Comparison of ENCODE assay signal across 8 cellular contexts in genomic region chr5:18394154-18394804, GRCh38.
DNase-seq lines count a peak whose midpoint lies in the region; ATAC-seq and TF ChIP-seq lines count a peak whose summit lies in the region.

No MANE protein-coding gene starts in this region.

- no peaks in the 10 kb centered on the region for H3K27me3 ChIP-seq in right atrium auricular region

- no peaks in the 10 kb centered on the region for H3K4me1 Mint-ChIP-seq in activated naive CD4-positive, alpha-beta T cell treated with anti-CD3 and anti-CD28 coated beads, Interleukin-2, amount 10 ng/mL, durations not matched to agents 7 days and 5 days

- H3K9me3 Mint-ChIP-seq in activated naive CD4-positive, alpha-beta T cell treated with anti-CD3 and anti-CD28 coated beads, Interleukin-2, amount 10 ng/mL, durations not matched to agents 7 days and 5 days, result no peaks in the 10 kb centered on the region

- H3K27ac Mint-ChIP-seq in activated naive CD4-positive, alpha-beta T cell treated with anti-CD3 and anti-CD28 coated beads, Interleukin-2, amount 10 ng/mL, durations not matched to agents 7 days and 5 days, result no peak overlapping the region

- CTCF ChIA-PET in activated naive CD4-positive, alpha-beta T cell treated with anti-CD3 and anti-CD28 coated beads, Interleukin-2, amount 10 ng/mL, durations not matched to agents 7 days and 5 days (lab: Charles Lee), result interaction anchor here (1.4 kb wide), 1 partner anchor 305 kb away, joined by 5 read pairs; no protein-coding TSS in a partner anchor

- DNase-seq in D341Med (ENCODE audit: low spot score) (peak; percentile 69), GM20000 (ENCODE audit: low spot score) (peak; percentile 64), HT-29 (ENCODE audit: low spot score) (peak; percentile 75), OCI-M1 (lab: John Stamatoyannopoulos, UW) (peak; percentile 74), right atrium auricular region (ENCODE audit: low spot score) (no peak), sciatic nerve (ENCODE audit: low spot score) (peak; percentile 76)
- DNase-seq in activated naive CD4-positive, alpha-beta T cell treated with anti-CD3 and anti-CD28 coated beads, Interleukin-2, amount 10 ng/mL, durations not matched to agents 7 days and 5 days, result peak; percentile 45

- no peak overlapping the region for H3K4me3 Mint-ChIP-seq in activated naive CD4-positive, alpha-beta T cell treated with anti-CD3 and anti-CD28 coated beads, Interleukin-2, amount 10 ng/mL, durations not matched to agents 7 days and 5 days

- intact Hi-C loops in sciatic nerve (cut with DNase I), result no loop called here

- H3K36me3 Mint-ChIP-seq in activated naive CD4-positive, alpha-beta T cell treated with anti-CD3 and anti-CD28 coated beads, Interleukin-2, amount 10 ng/mL, durations not matched to agents 7 days and 5 days, result no peaks in the 10 kb centered on the region

- TF ChIP-seq CTCF in GM20000 (IDR thresholded peaks at IDR 0.05; ENCODE audit: extremely low read depth, missing control alignments) (peak; percentile 50), right atrium auricular region (IDR thresholded peaks at IDR 0.05) (peak; percentile 55 to 74)

- no peaks in the 10 kb centered on the region for H3K36me3 ChIP-seq in right atrium auricular region

- H3K27ac ChIP-seq in right atrium auricular region, result no peak overlapping the region

- H3K4me3 ChIP-seq in right atrium auricular region, result no peak overlapping the region

- ATAC-seq in sciatic nerve, result peak; percentile 58
- no peak for ATAC-seq in GM19467 (IDR thresholded peaks at IDR 0.05; ENCODE audit: unreplicated experiment)

- no peaks in the 10 kb centered on the region for H3K27me3 Mint-ChIP-seq in activated naive CD4-positive, alpha-beta T cell treated with anti-CD3 and anti-CD28 coated beads, Interleukin-2, amount 10 ng/mL, durations not matched to agents 7 days and 5 days

- H3K9me3 ChIP-seq in right atrium auricular region, result no peaks in the 10 kb centered on the region

- no peaks in the 10 kb centered on the region for H3K4me1 ChIP-seq in right atrium auricular region
